22 cellular contexts compared by ENCODE assay signal in the genomic region with DNA sequence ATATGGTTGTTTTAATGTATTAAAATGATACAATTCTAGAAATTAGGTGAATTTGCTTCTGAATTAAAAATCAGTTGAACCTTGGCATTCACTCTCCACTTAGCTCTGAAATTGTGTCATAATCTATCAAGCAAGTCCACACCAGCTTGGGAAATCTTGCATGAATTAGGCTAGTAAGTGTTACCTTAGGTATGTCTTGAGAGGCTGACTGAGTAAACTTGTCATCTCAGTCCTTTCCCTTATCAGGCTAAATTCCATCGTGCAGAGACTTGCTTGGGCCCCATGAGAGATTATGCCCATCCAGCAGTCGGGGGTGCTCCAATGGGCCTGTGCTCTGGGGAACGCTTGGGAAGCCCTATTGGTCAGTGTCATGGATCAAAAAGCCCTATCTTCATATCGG. TPM values are rescaled to one million over a fixed set of nuclear protein-coding genes. Genes with fewer than 3 reads are reported as not detected.
"Had no signal": no experiment of that assay in that cellular context is flagged by ENCODE, and none has a peak within 500 bp of the region (broad histone marks: within the 10 kb centered on the region; RNA-seq: fewer than 3 reads in every experiment).

No MANE protein-coding gene starts in this region.

- H3K4me3 ChIP-seq: K562 had no signal

- FAIRE-seq: K562 had no signal

- ATAC-seq: activated T-helper 17 cell treated with anti-CD3 and anti-CD28 coated beads, Interleukin-2, amount 50 U/mL, for 72 hours; K562; PC-3 had no signal

- DNase-seq: activated CD4-positive, alpha-beta T cell treated with anti-CD3 and anti-CD28 coated beads for 1 hour; activated CD4-positive, alpha-beta T cell treated with anti-CD3 and anti-CD28 coated beads, Interleukin-2, amount 10 ng/mL, durations not matched to agents 24 days and 14 days; activated CD4-positive, alpha-beta T cell treated with anti-CD3 and anti-CD28 coated beads, Interleukin-2, amount 50 U/mL, for 48 hours; activated gamma-delta T cell; activated naive CD4-positive, alpha-beta T cell treated with anti-CD3 and anti-CD28 coated beads for 36 hours; activated T-cell treated with anti-CD3 and anti-CD28 coated beads for 4 hours; activated T-cell treated with anti-CD3 and anti-CD28 coated beads, Interleukin-2, amount 50 U/mL, for 48 hours; amygdala; central memory CD4-positive, alpha-beta T cell; Karpas-422; MM.1S; NCI-H1105; NCI-H1436; NCI-H187; NCI-H2081; NCI-H510A treated with DMSO at 0.1 percent for 48 hours; NCI-H69; PC-3; SHP77 treated with DMSO at 0.1 percent for 48 hours had no signal

RNA-seq across cellular contexts. Expression of gene ST14, which starts 33.9 kb away (rescaled TPM):
- total RNA-seq: activated CD4-positive, alpha-beta T cell treated with anti-CD3 and anti-CD28 coated beads, Interleukin-2, amount 10 ng/mL, durations not matched to agents 24 days and 14 days; activated naive CD4-positive, alpha-beta T cell treated with anti-CD3 and anti-CD28 coated beads for 36 hours; SK-MEL-5 had no signal
